23 cellular contexts compared by ENCODE assay signal in genomic region chr12:106522708-106523107, GRCh38.
"Had no signal": no experiment of that assay in that cellular context is flagged by ENCODE, and none has a peak within 500 bp of the region (broad histone marks: within the 10 kb centered on the region; RNA-seq: fewer than 3 reads in every experiment).

No MANE protein-coding gene starts in this region.

- H3K4me3 Mint-ChIP-seq: activated B cell treated with CpG ODN at 0.5 μM for 24 hours; activated CD4-positive, alpha-beta T cell treated with anti-CD3 and anti-CD28 coated beads, Interleukin-2, amount 10 ng/mL, durations not matched to agents 24 days and 14 days; activated CD8-positive, alpha-beta T cell treated with anti-CD3 and anti-CD28 coated beads, Interleukin-2, amount 10 ng/mL, durations not matched to agents 7 days and 5 days; activated naive CD8-positive, alpha-beta T cell; dendritic cell treated with granulocyte-macrophage colony-stimulating factor and Interleukin-4, amounts not matched to agents 40 ng/mL and 50 ng/mL, for 4 days; effector memory CD8-positive, alpha-beta T cell; memory B cell; natural killer cell; stimulated activated naive B cell treated with anti-CD40 and anti-IgM and Interleukin-4, amounts not matched to agents 10 μg/mL and 1 μg/mL and 100 μg/mL, for 72 hours had no signal

- H3K9me3 ChIP-seq: left lung, tibial artery, vagina had no signal

- H3K4me1 ChIP-seq: left lung, tibial artery, vagina had no signal

- H3K4me3 ChIP-seq: left lung, skin epidermis, tibial artery, vagina had no signal

- H3K27ac Mint-ChIP-seq: activated B cell treated with CpG ODN at 0.5 μM for 24 hours; activated CD4-positive, alpha-beta T cell treated with anti-CD3 and anti-CD28 coated beads, Interleukin-2, amount 10 ng/mL, durations not matched to agents 24 days and 14 days; activated CD8-positive, alpha-beta T cell treated with anti-CD3 and anti-CD28 coated beads, Interleukin-2, amount 10 ng/mL, durations not matched to agents 7 days and 5 days; activated naive CD8-positive, alpha-beta T cell; dendritic cell treated with granulocyte-macrophage colony-stimulating factor and Interleukin-4, amounts not matched to agents 40 ng/mL and 50 ng/mL, for 4 days; effector memory CD8-positive, alpha-beta T cell; memory B cell; natural killer cell; stimulated activated naive B cell treated with anti-CD40 and anti-IgM and Interleukin-4, amounts not matched to agents 10 μg/mL and 1 μg/mL and 100 μg/mL, for 72 hours had no signal

- H3K36me3 Mint-ChIP-seq: activated naive CD8-positive, alpha-beta T cell; memory B cell; natural killer cell; stimulated activated naive B cell treated with anti-CD40 and anti-IgM and Interleukin-4, amounts not matched to agents 10 μg/mL and 1 μg/mL and 100 μg/mL, for 72 hours had no signal

- ATAC-seq: activated CD8-positive, alpha-beta T cell treated with anti-CD3 and anti-CD28 coated beads, Interleukin-2, amount 10 ng/mL, durations not matched to agents 7 days and 5 days; effector memory CD8-positive, alpha-beta T cell; left lung; natural killer cell; right cardiac atrium; stimulated activated naive B cell treated with anti-CD40 and anti-IgM and Interleukin-4, amounts not matched to agents 10 μg/mL and 1 μg/mL and 100 μg/mL, for 72 hours had no signal

- H3K27me3 ChIP-seq: brain microvascular endothelial cell, left lung, vagina had no signal

- H3K9me3 Mint-ChIP-seq: activated B cell treated with CpG ODN at 0.5 μM for 24 hours; activated CD4-positive, alpha-beta T cell treated with anti-CD3 and anti-CD28 coated beads, Interleukin-2, amount 10 ng/mL, durations not matched to agents 24 days and 14 days; dendritic cell treated with granulocyte-macrophage colony-stimulating factor and Interleukin-4, amounts not matched to agents 40 ng/mL and 50 ng/mL, for 4 days; effector memory CD8-positive, alpha-beta T cell; memory B cell; natural killer cell had no signal

- H3K27me3 Mint-ChIP-seq: activated naive CD8-positive, alpha-beta T cell had no signal

- DNase-seq: activated B cell treated with CpG ODN at 0.5 μM for 24 hours; activated CD4-positive, alpha-beta T cell treated with anti-CD3 and anti-CD28 coated beads, Interleukin-2, amount 10 ng/mL, durations not matched to agents 24 days and 14 days; activated CD8-positive, alpha-beta memory T cell treated with anti-CD3 and anti-CD28 coated beads, Interleukin-2, amount 50 U/mL, for 4 hours; activated CD8-positive, alpha-beta T cell treated with anti-CD3 and anti-CD28 coated beads, Interleukin-2, amount 10 ng/mL, durations not matched to agents 7 days and 5 days; activated effector memory CD4-positive, alpha-beta T cell treated with anti-CD3 and anti-CD28 coated beads, Interleukin-2, amount 50 U/mL, for 16 hours; activated T-cell treated with anti-CD3 and anti-CD28 coated beads, Interleukin-2, amount 50 U/mL, for 48 hours; brain microvascular endothelial cell; cerebellar nuclear complex; effector memory CD8-positive, alpha-beta T cell; kidney; left lung; natural killer cell; posterior cingulate gyrus; right cardiac atrium; stimulated activated CD4-positive, alpha-beta T cell treated with anti-CD3 and anti-CD28 coated beads, Interleukin-15, amount 100 ng/mL, for 24 hours; stimulated activated CD4-positive, alpha-beta T cell treated with anti-CD3 and anti-CD28 coated beads, Interleukin-4, amount 100 ng/mL, for 1 hour; stimulated activated naive B cell treated with anti-CD40 and anti-IgM and Interleukin-4, amounts not matched to agents 10 μg/mL and 1 μg/mL and 100 μg/mL, for 72 hours; tibial artery had no signal

- H3K4me1 Mint-ChIP-seq: activated B cell treated with CpG ODN at 0.5 μM for 24 hours; activated CD4-positive, alpha-beta T cell treated with anti-CD3 and anti-CD28 coated beads, Interleukin-2, amount 10 ng/mL, durations not matched to agents 24 days and 14 days; memory B cell; natural killer cell had no signal

- H3K36me3 ChIP-seq: brain microvascular endothelial cell, left lung, tibial artery, vagina had no signal

- H3K27ac ChIP-seq: brain microvascular endothelial cell, left lung, skin epidermis, tibial artery, vagina had no signal
